ENCODE assay signal across 9 cellular contexts in the genomic region with DNA sequence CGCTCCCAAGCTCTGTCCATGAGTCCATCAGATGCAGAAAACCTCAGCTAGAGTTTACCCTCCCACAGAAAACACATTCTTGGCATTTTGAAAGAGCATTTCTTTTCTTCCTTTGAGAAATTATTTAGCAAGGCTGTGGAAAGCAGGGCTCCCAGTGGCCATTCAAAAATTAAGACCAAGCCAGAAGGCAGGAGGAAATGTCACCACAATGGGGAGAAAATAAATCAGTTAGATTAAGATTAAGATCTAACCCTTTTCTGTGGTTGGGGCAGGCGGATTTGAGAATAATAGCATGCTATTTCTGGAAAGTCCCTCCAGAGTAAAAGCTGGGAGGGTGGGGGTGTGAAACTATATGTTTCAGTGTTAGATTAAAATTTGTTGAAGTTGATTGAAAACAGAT.
DNase-seq lines count a peak whose midpoint lies in the region; ATAC-seq and TF ChIP-seq lines count a peak whose summit lies in the region.
"Had no signal": no experiment of that assay in that cellular context is flagged by ENCODE, and none has a peak within 500 bp of the region (broad histone marks: within the 10 kb centered on the region; RNA-seq: fewer than 3 reads in every experiment).

No MANE protein-coding gene starts in this region.

- no peaks in the 10 kb centered on the region for H3K27me3 ChIP-seq in DND-41 (ENCODE audit: insufficient read depth, low read length, poor library complexity)
- H3K27me3 ChIP-seq in muscle layer of duodenum (ENCODE audit: low read depth, low read length): no peaks in the 10 kb centered on the region

- H3K36me3 ChIP-seq in DND-41 (ENCODE audit: insufficient read depth, low read length) (no peaks in the 10 kb centered on the region), muscle layer of duodenum (ENCODE audit: control insufficient read depth in 1 of 2, insufficient read depth in 2 of 2, low read length in 2 of 2) (no peaks in the 10 kb centered on the region)

- H4K20me1 ChIP-seq in DND-41 (ENCODE audit: insufficient read depth, low read length): no peaks in the 10 kb centered on the region

- no peaks in the 10 kb centered on the region for H3K9me3 ChIP-seq in DND-41 (ENCODE audit: insufficient read depth, low read length, severe bottlenecking)
- no peaks in the 10 kb centered on the region for H3K9me3 ChIP-seq in muscle layer of duodenum (ENCODE audit: control insufficient read depth in 1 of 2, low read length in 2 of 2)

- H3K4me3 ChIP-seq in DND-41 (ENCODE audit: low read depth in 1 of 2, low read length in 2 of 2): no peak overlapping the region
- H3K4me3 ChIP-seq in muscle layer of duodenum (ENCODE audit: low read depth in 1 of 2, low read length in 2 of 2): no peak overlapping the region
- H3K4me3 ChIP-seq: SK-N-MC had no signal

- H3K27ac ChIP-seq in DND-41 (ENCODE audit: low read length): no peak overlapping the region
- peak overlapping the region; percentile 39 for H3K27ac ChIP-seq in muscle layer of duodenum (ENCODE audit: low read length)
- H3K27ac ChIP-seq: SK-N-MC had no signal

- peaks cover 36% of the 10 kb centered on the region for H3K4me1 ChIP-seq in DND-41 (ENCODE audit: insufficient read depth, low read length)
- H3K4me1 ChIP-seq in muscle layer of duodenum (ENCODE audit: control insufficient read depth in 1 of 2, insufficient read depth in 2 of 2, low read length in 2 of 2): peaks cover 60 to 69% of the 10 kb centered on the region in 2 donors

- no peak overlapping the region for H3K4me2 ChIP-seq in DND-41 (ENCODE audit: insufficient read depth, low read length)

- no peak for TF ChIP-seq CTCF in DND-41 (IDR thresholded peaks at IDR 0.05; ENCODE audit: borderline replicate concordance, extremely low read depth, low read length, poor library complexity, severe bottlenecking)

- H2AFZ ChIP-seq in DND-41 (ENCODE audit: low read depth, low read length): no peak overlapping the region

- DNase-seq in DND-41: peak; percentile 30
- peak; percentile 47 to 49 for DNase-seq in activated T-cell treated with anti-CD3 and anti-CD28 coated beads, Interleukin-2, amount 50 U/mL, for 48 hours
- no peak for DNase-seq in SIG-M5 treated with dmso at 0.1 percent for 504 hours (lab: John Stamatoyannopoulos, UW; ENCODE audit: unreplicated experiment)
- DNase-seq in retina: no peak
- no peak for DNase-seq in SHP77 treated with DMSO at 0.1 percent for 48 hours (lab: John Stamatoyannopoulos, UW)

- peaks cover 37% of the 10 kb centered on the region for H3K79me2 ChIP-seq in DND-41 (ENCODE audit: insufficient read depth, low read length)

- ATAC-seq in DND-41 (ENCODE audit: insufficient read depth, low read depth) (peak; percentile 54; the same call in 2 of the 3 replicates), HG02759 (IDR thresholded peaks at IDR 0.05; ENCODE audit: unreplicated experiment) (peak; percentile 37), HG02885 (IDR thresholded peaks at IDR 0.05; ENCODE audit: poor library complexity, unreplicated experiment) (no peak)

- H3K9ac ChIP-seq in DND-41 (ENCODE audit: low read depth, low read length): no peak overlapping the region

Comparison
In these comparisons a context has a peak if more than half of its experiments do, and no peak if none do; other contexts are left out.
1. DNase-seq: peak in DND-41 (single experiment) and activated T-cell treated with anti-CD3 and anti-CD28 coated beads, Interleukin-2, amount 50 U/mL, for 48 hours (2 of 2); none in SIG-M5 treated with dmso at 0.1 percent for 504 hours (single experiment), retina (single experiment) and SHP77 treated with DMSO at 0.1 percent for 48 hours (single experiment).